In the genomic region with DNA sequence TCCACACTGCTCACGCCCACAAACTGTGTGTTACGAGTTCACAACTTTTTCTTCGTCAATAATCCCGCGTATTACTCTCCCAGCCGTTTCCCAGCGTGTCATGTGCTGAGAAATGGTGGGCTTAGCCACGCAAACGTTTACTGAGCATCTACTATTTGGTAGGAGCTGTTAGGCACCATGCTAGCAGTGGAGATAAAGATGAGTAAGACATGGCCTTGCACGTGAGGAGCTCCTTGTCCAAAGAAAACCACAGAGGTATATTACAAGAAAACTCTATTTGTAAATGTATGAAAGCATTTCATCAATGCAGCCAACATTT, we compare ENCODE assay signal across 8 cellular contexts. TPM values are rescaled to one million over a fixed set of nuclear protein-coding genes. Genes with fewer than 3 reads are reported as not detected.
DNase-seq lines count a peak whose midpoint lies in the region; ATAC-seq, FAIRE-seq and TF ChIP-seq lines count a peak whose summit lies in the region.

No MANE protein-coding gene starts in this region.

- FAIRE-seq in keratinocyte (lab: Jason Lieb, UNC): no peak

- H3K9me3 ChIP-seq in keratinocyte (ENCODE audit: control insufficient read depth, low read depth, low read length): no peaks in the 10 kb centered on the region
- no peaks in the 10 kb centered on the region for H3K9me3 ChIP-seq in suprapubic skin

- H3K4me1 Mint-ChIP-seq in activated CD4-positive, alpha-beta T cell treated with anti-CD3 and anti-CD28 coated beads, Interleukin-2, amount 10 ng/mL, durations not matched to agents 24 days and 14 days: peaks cover 20% of the 10 kb centered on the region

- ATAC-seq in activated naive CD4-positive, alpha-beta T cell treated with anti-CD3 and anti-CD28 coated beads, Interleukin-2, amount 50 U/mL, for 72 hours: no peak
- no peak for ATAC-seq in GM18517 (IDR thresholded peaks at IDR 0.05; ENCODE audit: unreplicated experiment)
- ATAC-seq in HG03108 (IDR thresholded peaks at IDR 0.05; ENCODE audit: unreplicated experiment): no peak
- ATAC-seq in HG02798 (IDR thresholded peaks at IDR 0.05; ENCODE audit: poor library complexity, unreplicated experiment): no peak

- peaks cover 14% of the 10 kb centered on the region for H3K36me3 Mint-ChIP-seq in activated CD4-positive, alpha-beta T cell treated with anti-CD3 and anti-CD28 coated beads, Interleukin-2, amount 10 ng/mL, durations not matched to agents 24 days and 14 days (ENCODE audit: low read depth)
- H3K36me3 Mint-ChIP-seq in activated naive CD4-positive, alpha-beta T cell treated with anti-CD3 and anti-CD28 coated beads, Interleukin-2, amount 50 U/mL, for 72 hours: peaks cover 15 to 16% of the 10 kb centered on the region in 2 donors

- H3K27ac ChIP-seq in keratinocyte (ENCODE audit: control insufficient read depth, insufficient read depth, low read length): peak overlapping the region; percentile 91
- peak overlapping the region; percentile 96 for H3K27ac ChIP-seq in suprapubic skin

- no peaks in the 10 kb centered on the region for H3K9me1 ChIP-seq in keratinocyte (ENCODE audit: control insufficient read depth, extremely low read depth, insufficient read depth, low read length)

- TF ChIP-seq CTCF in keratinocyte (optimal IDR thresholded peaks at IDR 0.05 in 1 of 3, IDR thresholded peaks at IDR 0.05 in 1 of 3, conservative IDR thresholded peaks at IDR 0.05 in 1 of 3; ENCODE audit: extremely low read depth in 1 of 3, insufficient read depth in 2 of 3, low read length in 3 of 3) (no peak), suprapubic skin (IDR thresholded peaks at IDR 0.05) (no peak)

- peak overlapping the region; percentile 98 for H3K4me2 ChIP-seq in keratinocyte (ENCODE audit: control insufficient read depth, extremely low read depth, insufficient read depth, low read depth, low read length)

- peak overlapping the region; percentile 96 for H3K9ac ChIP-seq in keratinocyte (ENCODE audit: control insufficient read depth, extremely low read depth, insufficient read depth, low read length)

- 21% methylated on average over 10 of the region's 10 CpGs for WGBS in suprapubic skin

- H3K27me3 ChIP-seq in keratinocyte (ENCODE audit: control insufficient read depth, extremely low read depth, insufficient read depth, low read length) (no peaks in the 10 kb centered on the region), suprapubic skin (peaks cover 3% of the 10 kb centered on the region)

- peak overlapping the region; percentile 78 to 95 (median 93) for H3K4me3 ChIP-seq in keratinocyte (ENCODE audit: control insufficient read depth in 2 of 3, extremely low read depth in 1 of 3, insufficient read depth in 2 of 3, low read depth in 1 of 3, low read length in 3 of 3)
- H3K4me3 ChIP-seq in suprapubic skin: peak overlapping the region; percentile 96

- no peaks in the 10 kb centered on the region for H3K27me3 Mint-ChIP-seq in activated CD4-positive, alpha-beta T cell treated with anti-CD3 and anti-CD28 coated beads, Interleukin-2, amount 10 ng/mL, durations not matched to agents 24 days and 14 days

- DNase-seq in activated CD4-positive, alpha-beta T cell treated with anti-CD3 and anti-CD28 coated beads, Interleukin-2, amount 10 ng/mL, durations not matched to agents 24 days and 14 days: no peak
- DNase-seq in activated CD4-positive, alpha-beta T cell treated with anti-CD3 and anti-CD28 coated beads, Interleukin-2, amount 50 U/mL, for 4 hours: no peak
- DNase-seq in activated naive CD4-positive, alpha-beta T cell treated with anti-CD3 and anti-CD28 coated beads, Interleukin-2, amount 50 U/mL, for 72 hours (ENCODE audit: low spot score in 2 of 2): no peak
- DNase-seq in keratinocyte (ENCODE audit: low read depth, low spot score): no peak
- no peak for DNase-seq in suprapubic skin (ENCODE audit: low spot score in 2 of 2)

- no peaks in the 10 kb centered on the region for H4K20me1 ChIP-seq in keratinocyte (ENCODE audit: control insufficient read depth, extremely low read depth, insufficient read depth, low read length)

- H3K36me3 ChIP-seq in keratinocyte (ENCODE audit: control insufficient read depth in 2 of 2, extremely low read depth in 1 of 2, insufficient read depth in 2 of 2, low read length in 2 of 2) (peaks cover 6 to 11% of the 10 kb centered on the region in 2 experiments), suprapubic skin (peaks cover 17% of the 10 kb centered on the region)

- H3K27ac Mint-ChIP-seq in activated CD4-positive, alpha-beta T cell treated with anti-CD3 and anti-CD28 coated beads, Interleukin-2, amount 10 ng/mL, durations not matched to agents 24 days and 14 days: peak overlapping the region; percentile 95
- H3K27ac Mint-ChIP-seq in activated naive CD4-positive, alpha-beta T cell treated with anti-CD3 and anti-CD28 coated beads, Interleukin-2, amount 50 U/mL, for 72 hours: peak overlapping the region; percentile 97 to 98

- H3K79me2 ChIP-seq in keratinocyte (ENCODE audit: control insufficient read depth, insufficient read depth, low read length): peaks cover 11% of the 10 kb centered on the region

- TF ChIP-seq POLR2A in suprapubic skin (IDR thresholded peaks at IDR 0.05): no peak

- H3K4me3 Mint-ChIP-seq in activated CD4-positive, alpha-beta T cell treated with anti-CD3 and anti-CD28 coated beads, Interleukin-2, amount 10 ng/mL, durations not matched to agents 24 days and 14 days: peak overlapping the region; percentile 92

- H3K4me1 ChIP-seq in keratinocyte (ENCODE audit: control insufficient read depth, extremely low read depth, insufficient read depth, low read length) (peaks cover 11% of the 10 kb centered on the region), suprapubic skin (peaks cover 22% of the 10 kb centered on the region)

- H2AFZ ChIP-seq in keratinocyte (ENCODE audit: control insufficient read depth, low read length): peak overlapping the region; percentile 82

- intact Hi-C loops in activated CD4-positive, alpha-beta T cell treated with anti-CD3 and anti-CD28 coated beads, Interleukin-2, amount 10 ng/mL, durations not matched to agents 24 days and 14 days (cut with micrococcal nuclease): loop anchor here (1.0 kb wide), 3 partner anchors 41 to 294 kb away; a partner anchor contains a TSS

- TF ChIP-seq EP300 in suprapubic skin (IDR thresholded peaks at IDR 0.05): no peak

- H3K9me3 Mint-ChIP-seq in activated CD4-positive, alpha-beta T cell treated with anti-CD3 and anti-CD28 coated beads, Interleukin-2, amount 10 ng/mL, durations not matched to agents 24 days and 14 days: no peaks in the 10 kb centered on the region
- H3K9me3 Mint-ChIP-seq in activated naive CD4-positive, alpha-beta T cell treated with anti-CD3 and anti-CD28 coated beads, Interleukin-2, amount 50 U/mL, for 72 hours: no peaks in the 10 kb centered on the region

- dilution Hi-C loops in keratinocyte (cut with MboI; ENCODE audit: extremely low pct_ligation_motif_present, low sequenced_read_pairs): no loop called here

RNA-seq across cellular contexts. Expression of a gene that starts 0.8 kb away (rescaled TPM):
- 18.5 and 20.7 TPM in 2 replicates for total RNA-seq in activated CD4-positive, alpha-beta T cell treated with anti-CD3 and anti-CD28 coated beads, Interleukin-2, amount 10 ng/mL, durations not matched to agents 24 days and 14 days
- 10 to 100 TPM; 11.3 to 15.5 TPM for total RNA-seq in activated naive CD4-positive, alpha-beta T cell treated with anti-CD3 and anti-CD28 coated beads, Interleukin-2, amount 50 U/mL, for 72 hours
- 23.4 to 32.7 TPM (median 23.9 TPM) in 3 replicates for polyA plus RNA-seq in keratinocyte
- polyA plus RNA-seq in keratinocyte (2011; ENCODE audit: low read depth): 1.9 TPM
- polyA plus RNA-seq in keratinocyte (2011; cell fraction: cytosol; rRNA removed): 19.1 and 30.2 TPM in 2 replicates
- 21.2 and 24.7 TPM in 2 replicates for polyA plus RNA-seq in keratinocyte (2011; cell fraction: nucleus; rRNA removed)
- polyA plus RNA-seq in keratinocyte (2012; ENCODE audit: low replicate concordance): 15.1 and 20.9 TPM in 2 replicates
- polyA minus RNA-seq in keratinocyte: 3.2 to 14.0 TPM (median 12.6 TPM) in 3 replicates
- polyA minus RNA-seq in keratinocyte (2011; cell fraction: cytosol; rRNA and poly(A)+ RNA removed): 9.6 TPM
- polyA minus RNA-seq in keratinocyte (2011; cell fraction: nucleus; rRNA and poly(A)+ RNA removed): 5.3 and 10.2 TPM in 2 replicates
- total RNA-seq in suprapubic skin: 10 to 100 TPM; 12.6 to 19.5 (median 17.1) TPM

RNA-seq across cellular contexts. Expression of a gene that starts 22.1 kb away (rescaled TPM):
- not detected in 2 replicates for total RNA-seq in activated CD4-positive, alpha-beta T cell treated with anti-CD3 and anti-CD28 coated beads, Interleukin-2, amount 10 ng/mL, durations not matched to agents 24 days and 14 days
- total RNA-seq in activated naive CD4-positive, alpha-beta T cell treated with anti-CD3 and anti-CD28 coated beads, Interleukin-2, amount 50 U/mL, for 72 hours: not detected
- not detected in 3 replicates for polyA plus RNA-seq in keratinocyte
- polyA plus RNA-seq in keratinocyte (2011; ENCODE audit: low read depth): not detected
- not detected in 2 replicates for polyA plus RNA-seq in keratinocyte (2011; cell fraction: cytosol; rRNA removed)
- polyA plus RNA-seq in keratinocyte (2011; cell fraction: nucleus; rRNA removed): not detected in 2 replicates
- polyA plus RNA-seq in keratinocyte (2012; ENCODE audit: low replicate concordance): not detected in 2 replicates
- polyA minus RNA-seq in keratinocyte: 0.10 TPM in 1 of 3 replicates, not detected in the others
- polyA minus RNA-seq in keratinocyte (2011; cell fraction: cytosol; rRNA and poly(A)+ RNA removed): not detected
- not detected in 2 replicates for polyA minus RNA-seq in keratinocyte (2011; cell fraction: nucleus; rRNA and poly(A)+ RNA removed)
- under 1 TPM in 1 of 4 donors, not detected in 3; 0.72 TPM for total RNA-seq in suprapubic skin

RNA-seq across cellular contexts. Expression of a gene that starts 41.1 kb away (rescaled TPM):
- 93.9 and 95.5 TPM in 2 replicates for total RNA-seq in activated CD4-positive, alpha-beta T cell treated with anti-CD3 and anti-CD28 coated beads, Interleukin-2, amount 10 ng/mL, durations not matched to agents 24 days and 14 days
- 10 to 100 TPM; 34.7 to 39.6 TPM for total RNA-seq in activated naive CD4-positive, alpha-beta T cell treated with anti-CD3 and anti-CD28 coated beads, Interleukin-2, amount 50 U/mL, for 72 hours
- polyA plus RNA-seq in keratinocyte: 6.7 to 21.5 TPM (median 19.8 TPM) in 3 replicates
- polyA plus RNA-seq in keratinocyte (2011; ENCODE audit: low read depth): 29.4 TPM
- polyA plus RNA-seq in keratinocyte (2011; cell fraction: cytosol; rRNA removed): 12.1 and 14.5 TPM in 2 replicates
- 8.5 and 14.1 TPM in 2 replicates for polyA plus RNA-seq in keratinocyte (2011; cell fraction: nucleus; rRNA removed)
- polyA plus RNA-seq in keratinocyte (2012; ENCODE audit: low replicate concordance): 22.8 and 35.2 TPM in 2 replicates
- polyA minus RNA-seq in keratinocyte: 0.30 to 6.2 TPM (median 1.1 TPM) in 3 replicates
- polyA minus RNA-seq in keratinocyte (2011; cell fraction: cytosol; rRNA and poly(A)+ RNA removed): 7.1 TPM
- 2.1 and 5.0 TPM in 2 replicates for polyA minus RNA-seq in keratinocyte (2011; cell fraction: nucleus; rRNA and poly(A)+ RNA removed)
- 10 to 100 TPM in 3 of 4 donors, 1 to 10 TPM in 1; 7.9 to 12.8 (median 10.7) TPM for total RNA-seq in suprapubic skin

RNA-seq across cellular contexts. Expression of a gene that starts 41.2 kb away (rescaled TPM):
- 7.2 and 8.6 TPM in 2 replicates for total RNA-seq in activated CD4-positive, alpha-beta T cell treated with anti-CD3 and anti-CD28 coated beads, Interleukin-2, amount 10 ng/mL, durations not matched to agents 24 days and 14 days
- 1 to 10 TPM; 3.9 to 6.0 TPM for total RNA-seq in activated naive CD4-positive, alpha-beta T cell treated with anti-CD3 and anti-CD28 coated beads, Interleukin-2, amount 50 U/mL, for 72 hours
- polyA plus RNA-seq in keratinocyte: 2.1 to 4.2 TPM (median 3.8 TPM) in 3 replicates
- polyA plus RNA-seq in keratinocyte (2011; ENCODE audit: low read depth): 12.5 TPM
- polyA plus RNA-seq in keratinocyte (2011; cell fraction: cytosol; rRNA removed): 1.5 and 2.4 TPM in 2 replicates
- 10.2 and 10.8 TPM in 2 replicates for polyA plus RNA-seq in keratinocyte (2011; cell fraction: nucleus; rRNA removed)
- polyA plus RNA-seq in keratinocyte (2012; ENCODE audit: low replicate concordance): 1.9 and 2.5 TPM in 2 replicates
- polyA minus RNA-seq in keratinocyte: 2.2 to 6.4 TPM (median 4.4 TPM) in 3 replicates
- polyA minus RNA-seq in keratinocyte (2011; cell fraction: cytosol; rRNA and poly(A)+ RNA removed): 2.9 TPM
- 3.3 and 4.0 TPM in 2 replicates for polyA minus RNA-seq in keratinocyte (2011; cell fraction: nucleus; rRNA and poly(A)+ RNA removed)
- 10 to 100 TPM in 1 of 4 donors, 1 to 10 TPM in 3; 3.6 to 11.2 (median 7.1) TPM for total RNA-seq in suprapubic skin
